ENCODE assay signal across 2 cellular contexts in the genomic region with DNA sequence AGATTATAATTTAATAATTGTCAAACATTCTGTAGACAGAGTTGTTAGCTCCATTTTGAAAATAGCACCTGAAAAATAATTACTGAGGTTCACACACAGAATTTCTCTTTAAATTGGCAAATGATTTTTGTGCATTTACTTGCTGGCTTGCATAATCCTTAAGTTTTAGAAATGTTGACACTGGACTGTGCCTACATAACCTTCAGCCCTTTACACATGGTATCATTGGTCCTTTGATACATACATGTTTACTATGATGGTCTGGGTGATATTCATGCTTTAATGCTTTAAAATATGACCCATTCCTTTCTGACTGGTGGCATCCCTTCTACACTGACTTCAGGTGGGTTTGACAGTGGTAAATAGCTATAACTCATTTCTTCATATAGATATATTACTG. TPM values are rescaled to one million over a fixed set of nuclear protein-coding genes. Genes with fewer than 3 reads are reported as not detected.
DNase-seq lines count a peak whose midpoint lies in the region; ATAC-seq and TF ChIP-seq lines count a peak whose summit lies in the region.
"Not testable (repeated sequence)": the region's sequence is repeated elsewhere in the genome, so short reads cannot be mapped to it uniquely, and the experiment has no call there.

No MANE protein-coding gene starts in this region.

- intact Hi-C loops in right lobe of liver (cut with DNase I): not testable (repeated sequence)

- ATAC-seq in left lobe of liver (peak; percentile 74), right lobe of liver (peak; percentile 59 to 85 (median 72))

- not testable (repeated sequence) for H3K9me3 ChIP-seq in right lobe of liver

- not testable (repeated sequence) for H3K36me3 ChIP-seq in right lobe of liver

- DNase-seq in left lobe of liver (ENCODE audit: low spot score); right lobe of liver: not testable (repeated sequence)

- not testable (repeated sequence) for TF ChIP-seq CTCF in right lobe of liver (IDR thresholded peaks at IDR 0.05)

- H3K4me1 ChIP-seq in right lobe of liver: not testable (repeated sequence)

- H3K4me3 ChIP-seq in right lobe of liver: not testable (repeated sequence)

- not testable (repeated sequence) for TF ChIP-seq POLR2A in right lobe of liver (IDR thresholded peaks at IDR 0.05)

- not testable (repeated sequence) for H3K27me3 ChIP-seq in right lobe of liver

- H3K27ac ChIP-seq in right lobe of liver: not testable (repeated sequence)

RNA-seq across cellular contexts. Expression of a gene that starts 17.3 kb away (rescaled TPM):
- total RNA-seq in left lobe of liver: 17.7 TPM
- 10 to 100 TPM in 4 of 6 experiments, 1 to 10 TPM in 2; 5.1 to 18.9 (median 15.3) TPM for total RNA-seq in right lobe of liver
